Comparison of ENCODE assay signal across 8 cellular contexts in genomic region chr2:69381337-69381737, GRCh38. TPM values are rescaled to one million over a fixed set of nuclear protein-coding genes. Genes with fewer than 3 reads are reported as not detected.
DNase-seq lines count a peak whose midpoint lies in the region; ATAC-seq, FAIRE-seq and TF ChIP-seq lines count a peak whose summit lies in the region.
"Had no signal": no experiment of that assay in that cellular context is flagged by ENCODE, and none has a peak within 500 bp of the region (broad histone marks: within the 10 kb centered on the region; RNA-seq: fewer than 3 reads in every experiment).

No MANE protein-coding gene starts in this region.

- TF ChIP-seq CTCF in HFFc6 (IDR thresholded peaks at IDR 0.05) (no peak), mucosa of descending colon (IDR thresholded peaks at IDR 0.05) (no peak), D721Med (IDR thresholded peaks at IDR 0.05; ENCODE audit: insufficient read depth, missing control alignments) (no peak)

- no peaks in the 10 kb centered on the region for H3K27me3 Mint-ChIP-seq in HFFc6 (ENCODE audit: insufficient read depth)
- no peaks in the 10 kb centered on the region for H3K27me3 Mint-ChIP-seq in activated naive CD4-positive, alpha-beta T cell treated with anti-CD3 and anti-CD28 coated beads, Interleukin-2, amount 50 U/mL, for 24 hours

- intact Hi-C loops in mucosa of descending colon (cut with DNase I, micrococcal nuclease) (no loop called here), Right ventricle myocardium superior (cut with DNase I) (no loop called here)

- H3K36me3 Mint-ChIP-seq in HFFc6 (ENCODE audit: low read depth), result peaks cover 24% of the 10 kb centered on the region
- peaks cover 7% of the 10 kb centered on the region for H3K36me3 Mint-ChIP-seq in activated naive CD4-positive, alpha-beta T cell treated with anti-CD3 and anti-CD28 coated beads, Interleukin-2, amount 50 U/mL, for 24 hours

- peak overlapping the region; percentile 75 for H3K27ac Mint-ChIP-seq in HFFc6
- H3K27ac Mint-ChIP-seq in activated naive CD4-positive, alpha-beta T cell treated with anti-CD3 and anti-CD28 coated beads, Interleukin-2, amount 50 U/mL, for 24 hours, result peak overlapping the region; percentile 82

- no peaks in the 10 kb centered on the region for H3K9me3 ChIP-seq in mucosa of descending colon

- H3K4me1 ChIP-seq in mucosa of descending colon (ENCODE audit: low read depth), result peaks cover 35% of the 10 kb centered on the region

- peaks cover 58% of the 10 kb centered on the region for H3K4me1 Mint-ChIP-seq in HFFc6 (ENCODE audit: low read depth)
- peaks cover 47% of the 10 kb centered on the region for H3K4me1 Mint-ChIP-seq in activated naive CD4-positive, alpha-beta T cell treated with anti-CD3 and anti-CD28 coated beads, Interleukin-2, amount 50 U/mL, for 24 hours

- H3K4me3 Mint-ChIP-seq in HFFc6, result no peak overlapping the region; the same call in 1 of the 2 replicates
- no peak overlapping the region for H3K4me3 Mint-ChIP-seq in activated naive CD4-positive, alpha-beta T cell treated with anti-CD3 and anti-CD28 coated beads, Interleukin-2, amount 50 U/mL, for 24 hours

- peak; percentile 76 for ATAC-seq in mucosa of descending colon
- no peak for ATAC-seq in Right ventricle myocardium superior (ENCODE audit: poor library complexity)

- in situ Hi-C loops in Caki2 (cut with HindIII; ENCODE audit: low pct_unique_long_range_greater_than_20kb, low sequenced_read_pairs), result no loop called here

- FAIRE-seq in D721Med (lab: Jason Lieb, UNC), result no peak

- H3K36me3 ChIP-seq in mucosa of descending colon (ENCODE audit: low read depth), result no peaks in the 10 kb centered on the region

- no peak overlapping the region for H3K4me3 ChIP-seq in mucosa of descending colon

- H3K9me3 Mint-ChIP-seq in HFFc6, result no peaks in the 10 kb centered on the region
- H3K9me3 Mint-ChIP-seq in activated naive CD4-positive, alpha-beta T cell treated with anti-CD3 and anti-CD28 coated beads, Interleukin-2, amount 50 U/mL, for 24 hours, result no peaks in the 10 kb centered on the region

- DNase-seq in Caki2 (ENCODE audit: low read depth) (peak; percentile 86), HFFc6 (no peak), mucosa of descending colon (no peak), epidermal melanocyte (ENCODE audit: insufficient read length, low spot score) (no peak), D721Med (ENCODE audit: insufficient read length, low spot score) (no peak), Right ventricle myocardium superior (no peak)
- DNase-seq: NCI-H1417 treated with DMSO at 0.1 percent for 48 hours had no signal

RNA-seq across cellular contexts. Expression of gene GFPT1, which starts 5.7 kb away (rescaled TPM):
- total RNA-seq in Caki2 (2014; rRNA removed; shearing (Covaris generic); ENCODE audit: low replicate concordance), result 32.5 and 35.1 TPM in 2 replicates
- 100 to 1,000 TPM in 1 of 6 experiments, 10 to 100 TPM in 5; 74.6 to 106 (median 88.4) TPM for total RNA-seq in HFFc6 (2021; fragmentation: NEBNext Ultra II Directional; extraction: Animal tissue kit (Norgen Biotek cat#: 25700))
- total RNA-seq in mucosa of descending colon (100 to 1,000 TPM in 2 of 3 donors, 10 to 100 TPM in 1; 79.3 to 196 (median 180) TPM), Right ventricle myocardium superior (38.6 TPM)

RNA-seq across cellular contexts. Expression of gene NFU1, which starts 55.9 kb away (rescaled TPM):
- 61.9 and 78.5 TPM in 2 replicates for total RNA-seq in Caki2 (2014; rRNA removed; shearing (Covaris generic); ENCODE audit: low replicate concordance)
- total RNA-seq in HFFc6 (2021; fragmentation: NEBNext Ultra II Directional; extraction: Animal tissue kit (Norgen Biotek cat#: 25700)), result 10 to 100 TPM; 60.8 to 76.4 (median 71.6) TPM
- total RNA-seq in mucosa of descending colon (10 to 100 TPM; 38.9 to 60.6 (median 47.2) TPM), Right ventricle myocardium superior (134 TPM)
